In the genomic region with DNA sequence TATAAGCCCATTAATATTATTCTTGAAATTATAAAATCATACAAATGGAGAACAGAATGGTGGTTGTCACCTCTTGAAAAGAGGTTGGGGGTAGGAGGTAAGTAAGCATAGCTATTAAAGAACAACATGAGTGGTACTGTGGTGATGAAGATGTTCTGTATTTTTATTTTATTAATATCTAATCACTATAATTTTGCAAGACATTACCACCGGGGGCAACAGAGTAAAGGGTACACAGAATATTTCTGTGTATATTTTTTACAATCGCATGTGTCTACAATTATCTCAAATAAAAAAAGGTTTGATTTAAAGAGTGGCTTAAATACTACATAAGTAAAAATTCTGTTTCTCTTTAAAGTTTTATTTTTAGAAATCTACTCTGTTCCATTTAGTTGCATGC, we compare ENCODE assay signal across 24 cellular contexts.
DNase-seq lines count a peak whose midpoint lies in the region; FAIRE-seq and TF ChIP-seq lines count a peak whose summit lies in the region.
"Had no signal": no experiment of that assay in that cellular context is flagged by ENCODE, and none has a peak within 500 bp of the region (broad histone marks: within the 10 kb centered on the region; RNA-seq: fewer than 3 reads in every experiment).

No MANE protein-coding gene starts in this region.

- H3K27ac ChIP-seq in OCI-LY7 (ENCODE audit: low read depth, low read length, poor library complexity, severe bottlenecking) (no peak overlapping the region), urinary bladder (ENCODE audit: low read depth) (peak overlapping the region; percentile 23), smooth muscle cell (ENCODE audit: low read depth) (no peak overlapping the region)

- WGBS in urinary bladder: 84% methylated on average over 2 of the region's 2 CpGs
- WGBS in smooth muscle cell (ENCODE audit: low lambda C conversion rate): 96% methylated on average over 2 of the region's 2 CpGs

- H3K4me1 ChIP-seq in OCI-LY7 (ENCODE audit: insufficient read depth, low read length, poor library complexity, severe bottlenecking): no peaks in the 10 kb centered on the region
- H3K4me1 ChIP-seq in urinary bladder (ENCODE audit: insufficient read depth): no peaks in the 10 kb centered on the region
- H3K4me1 ChIP-seq in smooth muscle cell (ENCODE audit: low read depth): no peaks in the 10 kb centered on the region

- no peaks in the 10 kb centered on the region for H3K9me2 ChIP-seq in OCI-LY7 (ENCODE audit: insufficient read depth, low read length)

- CTCF ChIA-PET in OCI-LY7 (lab: Charles Lee; ENCODE audit: unreplicated experiment): no interaction called here

- H3K79me2 ChIP-seq in OCI-LY7 (ENCODE audit: insufficient read depth, low read depth, low read length): no peaks in the 10 kb centered on the region
- H3K79me2 ChIP-seq in smooth muscle cell (ENCODE audit: low read depth): no peaks in the 10 kb centered on the region

- H3K36me3 ChIP-seq in OCI-LY7 (ENCODE audit: insufficient read depth, low read length) (no peaks in the 10 kb centered on the region), urinary bladder (ENCODE audit: insufficient read depth) (no peaks in the 10 kb centered on the region), smooth muscle cell (ENCODE audit: low read depth) (no peaks in the 10 kb centered on the region)

- H4K20me1 ChIP-seq in OCI-LY7 (ENCODE audit: insufficient read depth, low read length): no peaks in the 10 kb centered on the region
- no peaks in the 10 kb centered on the region for H4K20me1 ChIP-seq in smooth muscle cell (ENCODE audit: low read depth)

- FAIRE-seq in frontal cortex (lab: Jason Lieb, UNC): peak; percentile 59
- FAIRE-seq: H54, HTR-8/SVneo, K562 had no signal

- POLR2A ChIA-PET in OCI-LY7 (lab: Charles Lee): no interaction called here

- H3K27me3 ChIP-seq in smooth muscle cell (ENCODE audit: low read depth): no peaks in the 10 kb centered on the region

- TF ChIP-seq CTCF in OCI-LY7 (conservative IDR thresholded peaks at IDR 0.05; ENCODE audit: low read length): peak; percentile 44; the same call in 1 of the 2 replicates
- TF ChIP-seq CTCF in smooth muscle cell (IDR thresholded peaks at IDR 0.05; ENCODE audit: borderline replicate concordance, insufficient read depth, poor library complexity, severe bottlenecking): no peak

- no TSS peak for BruUV-seq in OCI-LY7 (replicated peaks; lab: Mats Ljungman, UMichigan)

- H3K4me2 ChIP-seq in OCI-LY7 (ENCODE audit: low read length) (no peak overlapping the region), smooth muscle cell (no peak overlapping the region)

- H3K9ac ChIP-seq in smooth muscle cell (ENCODE audit: low read depth): no peak overlapping the region

- H3K4me3 ChIP-seq in OCI-LY7 (ENCODE audit: low read depth, low read length, poor library complexity, severe bottlenecking) (no peak overlapping the region), urinary bladder (ENCODE audit: low read depth, low read length) (no peak overlapping the region), smooth muscle cell (no peak overlapping the region)
- H3K4me3 ChIP-seq: K562 had no signal

- no peaks in the 10 kb centered on the region for H3F3A ChIP-seq in smooth muscle cell (ENCODE audit: low read depth)

- H3K9me3 ChIP-seq in OCI-LY7 (ENCODE audit: low read length) (no peaks in the 10 kb centered on the region), smooth muscle cell (replicated peaks; ENCODE audit: low read depth) (no peaks in the 10 kb centered on the region)

- intact Hi-C loops in OCI-LY7 (cut with micrococcal nuclease; ENCODE audit: unreplicated experiment): no loop called here

- DNase-seq in DMS53 (lab: John Stamatoyannopoulos, UW) (peak; percentile 7), DMS53 treated with DMSO at 0.1 percent for 48 hours (lab: John Stamatoyannopoulos, UW; ENCODE audit: unreplicated experiment) (no peak), OCI-LY7 (ENCODE audit: low spot score) (no peak), frontal cortex (ENCODE audit: low spot score in 2 of 2) (no peak), ureter (ENCODE audit: low spot score) (no peak), smooth muscle cell (lab: John Stamatoyannopoulos, UW; ENCODE audit: unreplicated experiment) (no peak), COR-L47 (lab: John Stamatoyannopoulos, UW) (no peak)
- DNase-seq: 8988T; ACHN; CD4-positive, CD25-positive, alpha-beta regulatory T cell; DMS79; MM.1S; NCI-H1048; NCI-H1417 treated with DMSO at 0.1 percent for 48 hours; NCI-H1694 treated with DMSO at 0.1 percent for 48 hours; NCI-H2081; NCI-H2227 treated with DMSO at 0.1 percent for 48 hours; NCI-H526 treated with DMSO at 0.1 percent for 48 hours; RPMI8226; SHP77 had no signal

- H2AFZ ChIP-seq in OCI-LY7 (ENCODE audit: low read length): no peak overlapping the region
- H2AFZ ChIP-seq in smooth muscle cell (ENCODE audit: low read depth): no peak overlapping the region
